In genomic region chr14:72629534-72629933, GRCh38 we compare ENCODE assay signal across 15 cellular contexts.
DNase-seq lines count a peak whose midpoint lies in the region; ATAC-seq and TF ChIP-seq lines count a peak whose summit lies in the region.
"Had no signal": no experiment of that assay in that cellular context is flagged by ENCODE, and none has a peak within 500 bp of the region (broad histone marks: within the 10 kb centered on the region; RNA-seq: fewer than 3 reads in every experiment).

No MANE protein-coding gene starts in this region.

- H3K27me3 ChIP-seq in IMR-90 (ENCODE audit: control insufficient read depth, insufficient read depth, low read length), result no peaks in the 10 kb centered on the region
- no peaks in the 10 kb centered on the region for H3K27me3 ChIP-seq in colonic mucosa
- H3K27me3 ChIP-seq: BE2C had no signal

- H2BK5ac ChIP-seq in IMR-90 (ENCODE audit: low read depth, low read length, poor library complexity, severe bottlenecking), result no peak overlapping the region

- H4K5ac ChIP-seq in IMR-90 (ENCODE audit: low read depth, low read length), result no peak overlapping the region

- CTCF ChIA-PET in IMR-90 (lab: Yijun Ruan, JAX), result no interaction called here

- no peak overlapping the region for H3K56ac ChIP-seq in IMR-90 (ENCODE audit: extremely low read depth, insufficient read depth, low read length)

- H3K18ac ChIP-seq in IMR-90 (ENCODE audit: low read depth, low read length), result no peak overlapping the region

- dilution Hi-C loops in IMR-90 (cut with HindIII; ENCODE audit: low sequenced_read_pairs, unreplicated experiment), result no loop called here

- H2AK9ac ChIP-seq in IMR-90 (replicated peaks; ENCODE audit: low read depth, low read length, poor library complexity), result peak overlapping the region; percentile 67

- H3K36me3 ChIP-seq in IMR-90 (ENCODE audit: control insufficient read depth, insufficient read depth, low read length) (no peaks in the 10 kb centered on the region), colonic mucosa (no peaks in the 10 kb centered on the region)
- H3K36me3 ChIP-seq: BE2C had no signal

- peak overlapping the region; percentile 20; the same call in 1 of the 2 replicates for H3K14ac ChIP-seq in IMR-90 (replicated peaks; ENCODE audit: low read depth, low read length)

- no peaks in the 10 kb centered on the region for H3K79me1 ChIP-seq in IMR-90 (ENCODE audit: low read depth in 1 of 2, low read length in 2 of 2)

- no peak overlapping the region for H3K23ac ChIP-seq in IMR-90 (ENCODE audit: low read depth, low read length)

- POLR2A ChIA-PET in IMR-90 (lab: Charles Lee; ENCODE audit: unreplicated experiment), result no interaction called here

- no peak overlapping the region for H2AFZ ChIP-seq in IMR-90 (replicated peaks; ENCODE audit: low read length, poor library complexity)

- WGBS in IMR-90 (ENCODE audit: extremely low coverage in 2 of 2, insufficient read length in 1 of 2), 2 experiments, result no CpG with 5 or more reads among the region's 2 CpGs

- peak overlapping the region; percentile 45 for H4K91ac ChIP-seq in IMR-90 (ENCODE audit: insufficient read depth, low read depth, low read length)

- no peak for ATAC-seq in IMR-90 (ENCODE audit: low read depth)
- ATAC-seq in HG02588 (IDR thresholded peaks at IDR 0.05; ENCODE audit: unreplicated experiment), result no peak
- ATAC-seq in HG02610 (IDR thresholded peaks at IDR 0.05; ENCODE audit: unreplicated experiment), result no peak
- ATAC-seq: A549; CD8-positive, alpha-beta T cell; HCT116 had no signal

- H2BK15ac ChIP-seq in IMR-90 (ENCODE audit: low read depth, low read length), result 0 out of 3 replicates have a peak overlapping the region, but pooled peaks have one; percentile 14

- H3K9ac ChIP-seq in IMR-90 (ENCODE audit: low read depth, low read length), result no peak overlapping the region
- no peak overlapping the region for H3K9ac ChIP-seq in colonic mucosa (ENCODE audit: low read depth in 2 of 2, low read length in 2 of 2)

- no TSS peak for BruUV-seq in IMR-90 (replicated peaks; lab: Mats Ljungman, UMichigan)

- 0 out of 2 replicates have a peak, but pooled peaks cover 2% of the 10 kb centered on the region for H3K9me3 ChIP-seq in IMR-90 (ENCODE audit: control insufficient read depth, insufficient read depth, low read length)
- H3K9me3 ChIP-seq in colonic mucosa, result no peaks in the 10 kb centered on the region
- H3K9me3 ChIP-seq: BE2C had no signal

- peak overlapping the region in 1 of 2 experiments; percentile 44; a peak in 1 of 4 replicates for H4K8ac ChIP-seq in IMR-90 (ENCODE audit: low read depth in 2 of 2, low read length in 2 of 2)

- no peak overlapping the region for H3K4me2 ChIP-seq in IMR-90 (ENCODE audit: low read depth, low read length)
- H3K4me2 ChIP-seq: A549 had no signal

- H3K4me3 ChIP-seq in IMR-90 (ENCODE audit: insufficient read depth, low read depth, low read length), result no peak overlapping the region
- H3K4me3 ChIP-seq in colonic mucosa, result no peak overlapping the region
- H3K4me3 ChIP-seq: A549 had no signal

- H3K4ac ChIP-seq in IMR-90 (ENCODE audit: low read depth, low read length), result peak overlapping the region; percentile 64

- H2BK20ac ChIP-seq in IMR-90 (ENCODE audit: low read depth, low read length), result peak overlapping the region; percentile 46; the same call in 1 of the 2 replicates

- intact Hi-C loops in IMR-90 (cut with micrococcal nuclease) (no loop called here), colonic mucosa (cut with DNase I) (no loop called here)

- DNase-seq in IMR-90 (no peak), colonic mucosa (peak; percentile 7), mesenteric fat pad (ENCODE audit: low spot score) (peak; percentile 22), ureter (ENCODE audit: low spot score) (peak; percentile 23)
- no peak for DNase-seq in activated T-cell treated with anti-CD3 and anti-CD28 coated beads, Interleukin-2, amount 50 U/mL, for 48 hours
- DNase-seq: BE2C, COR-L47, DMS153, DMS79 treated with DMSO at 0.1 percent for 48 hours, EL had no signal

- TF ChIP-seq RAD21 in IMR-90 (IDR thresholded peaks at IDR 0.05; ENCODE audit: low read length), result no peak

- in situ Hi-C loops in IMR-90 (cut with MboI; ENCODE audit: low sequenced_read_pairs), result no loop called here

- H4K20me1 ChIP-seq in IMR-90 (ENCODE audit: insufficient read depth, low read length), result no peaks in the 10 kb centered on the region

- no peak for TF ChIP-seq POLR2A in IMR-90 (IDR thresholded peaks at IDR 0.05; ENCODE audit: low read depth, low read length)

- no peak overlapping the region; the same call in 1 of the 2 replicates for H2BK120ac ChIP-seq in IMR-90 (ENCODE audit: low read depth, low read length)

- no peaks in the 10 kb centered on the region for H3K9me1 ChIP-seq in IMR-90 (ENCODE audit: insufficient read depth, low read length)

- H3K27ac ChIP-seq in IMR-90 (ENCODE audit: insufficient read depth, low read length), result no peak overlapping the region
- H3K27ac ChIP-seq in colonic mucosa, result no peak overlapping the region
- H3K27ac ChIP-seq: A549 had no signal

- TF ChIP-seq CTCF in IMR-90 (conservative IDR thresholded peaks at IDR 0.05; ENCODE audit: low read depth, low read length), result no peak
- no peak for TF ChIP-seq CTCF in colonic mucosa (IDR thresholded peaks at IDR 0.05)

- H3K4me1 ChIP-seq in IMR-90 (ENCODE audit: control insufficient read depth, insufficient read depth, low read length) (peaks cover 4% of the 10 kb centered on the region; the same call in 1 of the 2 replicates), colonic mucosa (no peaks in the 10 kb centered on the region)
- H3K4me1 ChIP-seq: A549, BE2C had no signal

- H2AK5ac ChIP-seq in IMR-90 (ENCODE audit: low read depth, low read length), result peak overlapping the region; percentile 77; the same call in 1 of the 2 replicates

TF ChIP-seq in IMR-90, 13 proteins besides CTCF, POLR2A, EP300 and RAD21:
- no peak for TF ChIP-seq NFE2L2 (IDR thresholded peaks at IDR 0.05; ENCODE audit: low read depth, low read length)

Comparison
In these comparisons a context has a peak if more than half of its experiments do, and no peak if none do; other contexts are left out.
1. DNase-seq: peak in colonic mucosa (single experiment), mesenteric fat pad (single experiment) and ureter (single experiment); none in IMR-90 (single experiment) and activated T-cell treated with anti-CD3 and anti-CD28 coated beads, Interleukin-2, amount 50 U/mL, for 48 hours (0 of 2).